In genomic region chr21:36045993-36046392, GRCh38 we compare ENCODE assay signal across 18 cellular contexts. TPM values are rescaled to one million over a fixed set of nuclear protein-coding genes. Genes with fewer than 3 reads are reported as not detected.
A peak's percentile ranks its signal among the peaks of the same experiment; 100 is the strongest.
DNase-seq lines count a peak whose midpoint lies in the region; ATAC-seq and TF ChIP-seq lines count a peak whose summit lies in the region.
"Had no signal": no experiment of that assay in that cellular context is flagged by ENCODE, and none has a peak within 500 bp of the region (broad histone marks: within the 10 kb centered on the region; RNA-seq: fewer than 3 reads in every experiment).

No MANE protein-coding gene starts in this region.

- CTCF ChIA-PET in IMR-90 (lab: Yijun Ruan, JAX) = no interaction called here

- H2BK120ac ChIP-seq in IMR-90 (ENCODE audit: low read depth, low read length) = no peak overlapping the region

- WGBS in IMR-90 (ENCODE audit: extremely low coverage in 2 of 2, insufficient read length in 1 of 2), 2 experiments = 100% methylated on average over 1 of the region's 1 CpG; no CpG with 5 or more reads in 1 of the 2 experiments

- in situ Hi-C loops in IMR-90 (cut with MboI; ENCODE audit: low sequenced_read_pairs) = no loop called here

- H3K36me3 Mint-ChIP-seq in CD14-positive monocyte = peaks cover 78 to 89% of the 10 kb centered on the region in 2 donors
- peaks cover 48% of the 10 kb centered on the region for H3K36me3 Mint-ChIP-seq in activated T-cell treated with anti-CD3 and anti-CD28 coated beads, Interleukin-2, amount 50 U/mL, for 4 hours (ENCODE audit: insufficient read depth)

- H3K27me3 ChIP-seq in IMR-90 (ENCODE audit: control insufficient read depth, insufficient read depth, low read length) (no peaks in the 10 kb centered on the region), left lung (no peaks in the 10 kb centered on the region)
- H3K27me3 ChIP-seq: BLaER1 treated with 17β-estradiol and CSF1 and Interleukin-3, amounts not matched to agents 10 nM and 100 nM had no signal

- TF ChIP-seq CTCF in IMR-90 (conservative IDR thresholded peaks at IDR 0.05; ENCODE audit: low read depth, low read length) (no peak), VCaP (conservative IDR thresholded peaks at IDR 0.05) (no peak), left lung (IDR thresholded peaks at IDR 0.05) (no peak), CD14-positive monocyte (IDR thresholded peaks at IDR 0.05) (no peak)

- no peak overlapping the region for H2AK5ac ChIP-seq in IMR-90 (ENCODE audit: low read depth, low read length)

- no peak for TF ChIP-seq RAD21 in IMR-90 (IDR thresholded peaks at IDR 0.05; ENCODE audit: low read length)

- peaks cover 0 to 2% (median 0%) of the 10 kb centered on the region in 7 donors for H3K9me3 Mint-ChIP-seq in CD14-positive monocyte
- no peaks in the 10 kb centered on the region for H3K9me3 Mint-ChIP-seq in activated T-cell treated with anti-CD3 and anti-CD28 coated beads, Interleukin-2, amount 50 U/mL, for 4 hours
- H3K9me3 Mint-ChIP-seq: CD4-positive, CD25-positive, alpha-beta regulatory T cell; CD8-positive, alpha-beta T cell; HFFc6 had no signal

- H3K36me3 ChIP-seq in IMR-90 (ENCODE audit: control insufficient read depth, insufficient read depth, low read length) = peaks cover 51% of the 10 kb centered on the region
- H3K36me3 ChIP-seq in left lung = peaks cover 0 to 93% of the 10 kb centered on the region in 2 donors

- H4K20me1 ChIP-seq in IMR-90 (ENCODE audit: insufficient read depth, low read length) = no peaks in the 10 kb centered on the region

- no TSS peak for BruUV-seq in IMR-90 (replicated peaks; lab: Mats Ljungman, UMichigan)

- H3K4me2 ChIP-seq in IMR-90 (ENCODE audit: low read depth, low read length) = no peak overlapping the region

- TF ChIP-seq POLR2A in IMR-90 (IDR thresholded peaks at IDR 0.05; ENCODE audit: low read depth, low read length) = no peak

- H4K5ac ChIP-seq in IMR-90 (ENCODE audit: low read depth, low read length) = no peak overlapping the region

- H2BK5ac ChIP-seq in IMR-90 (ENCODE audit: low read depth, low read length, poor library complexity, severe bottlenecking) = no peak overlapping the region

- H3K4me3 ChIP-seq in IMR-90 (ENCODE audit: insufficient read depth, low read depth, low read length) = no peak overlapping the region
- H3K4me3 ChIP-seq in left lung = no peak overlapping the region
- H3K4me3 ChIP-seq: BLaER1 treated with 17β-estradiol and CSF1 and Interleukin-3, amounts not matched to agents 10 nM and 100 nM; HAP-1 had no signal

- H2AK9ac ChIP-seq in IMR-90 (replicated peaks; ENCODE audit: low read depth, low read length, poor library complexity) = no peak overlapping the region

- no peak overlapping the region for H4K8ac ChIP-seq in IMR-90 (ENCODE audit: low read depth in 2 of 2, low read length in 2 of 2)

- no peak overlapping the region for H3K23ac ChIP-seq in IMR-90 (ENCODE audit: low read depth, low read length)

- peak; percentile 11 for DNase-seq in IMR-90
- peak; percentile 53 for DNase-seq in dermis blood vessel endothelial cell
- no peak for DNase-seq in left lung
- DNase-seq in CD14-positive monocyte (ENCODE audit: low spot score) = no peak
- no peak for DNase-seq in activated T-cell treated with anti-CD3 and anti-CD28 coated beads, Interleukin-2, amount 50 U/mL, for 4 hours
- DNase-seq in CD1c-positive myeloid dendritic cell (ENCODE audit: extremely low spot score) = no peak
- DNase-seq: Caco-2; CD4-positive, CD25-positive, alpha-beta regulatory T cell; CD8-positive, alpha-beta T cell; DMS153; DND-41; GOT3; HFFc6 had no signal

- dilution Hi-C loops in IMR-90 (cut with HindIII; ENCODE audit: low sequenced_read_pairs, unreplicated experiment) = no loop called here

- POLR2A ChIA-PET in IMR-90 (lab: Charles Lee; ENCODE audit: unreplicated experiment) = no interaction called here

- H4K91ac ChIP-seq in IMR-90 (ENCODE audit: insufficient read depth, low read depth, low read length) = no peak overlapping the region

- no peak overlapping the region for H3K18ac ChIP-seq in IMR-90 (ENCODE audit: low read depth, low read length)

- H2BK20ac ChIP-seq in IMR-90 (ENCODE audit: low read depth, low read length) = no peak overlapping the region

- no peaks in the 10 kb centered on the region for H3K9me3 ChIP-seq in IMR-90 (ENCODE audit: control insufficient read depth, insufficient read depth, low read length)
- no peaks in the 10 kb centered on the region for H3K9me3 ChIP-seq in left lung
- H3K9me3 ChIP-seq: BLaER1 treated with 17β-estradiol and CSF1 and Interleukin-3, amounts not matched to agents 10 nM and 100 nM; Caco-2; HAP-1 had no signal

- H3K56ac ChIP-seq in IMR-90 (ENCODE audit: extremely low read depth, insufficient read depth, low read length) = no peak overlapping the region

- H3K27ac Mint-ChIP-seq in CD14-positive monocyte = peak overlapping the region in 1 of 7 donors; percentile 27
- H3K27ac Mint-ChIP-seq: B cell; CD8-positive, alpha-beta T cell; HFFc6 had no signal

- no peaks in the 10 kb centered on the region for H3K4me1 ChIP-seq in IMR-90 (ENCODE audit: control insufficient read depth, insufficient read depth, low read length)
- peaks cover 0 to 8% of the 10 kb centered on the region in 2 donors for H3K4me1 ChIP-seq in left lung
- H3K4me1 ChIP-seq: Caco-2, HAP-1 had no signal

- H3K4ac ChIP-seq in IMR-90 (ENCODE audit: low read depth, low read length) = no peak overlapping the region

- no peaks in the 10 kb centered on the region for H3K27me3 Mint-ChIP-seq in CD14-positive monocyte (ENCODE audit: low read depth in 3 of 3)
- no peaks in the 10 kb centered on the region for H3K27me3 Mint-ChIP-seq in activated T-cell treated with anti-CD3 and anti-CD28 coated beads, Interleukin-2, amount 50 U/mL, for 4 hours (ENCODE audit: low read depth)
- H3K27me3 Mint-ChIP-seq: B cell; CD4-positive, CD25-positive, alpha-beta regulatory T cell had no signal

- H3K9ac ChIP-seq in IMR-90 (ENCODE audit: low read depth, low read length) = no peak overlapping the region
- H3K9ac ChIP-seq: BLaER1 treated with 17β-estradiol and CSF1 and Interleukin-3, amounts not matched to agents 10 nM and 100 nM had no signal

- no peak overlapping the region for H2AFZ ChIP-seq in IMR-90 (replicated peaks; ENCODE audit: low read length, poor library complexity)

- no peak for ATAC-seq in IMR-90 (ENCODE audit: low read depth)
- peak; percentile 72 for ATAC-seq in left lung
- no peak for ATAC-seq in activated T-cell treated with anti-CD3 and anti-CD28 coated beads, Interleukin-2, amount 50 U/mL, for 4 hours
- ATAC-seq in HG03342 (IDR thresholded peaks at IDR 0.05; ENCODE audit: unreplicated experiment) = no peak
- ATAC-seq: CD8-positive, alpha-beta T cell had no signal

- H3K27ac ChIP-seq in IMR-90 (ENCODE audit: insufficient read depth, low read length) (no peak overlapping the region), VCaP (peak overlapping the region; percentile 93), left lung (no peak overlapping the region)
- H3K27ac ChIP-seq: BLaER1 treated with 17β-estradiol and CSF1 and Interleukin-3, amounts not matched to agents 10 nM and 100 nM had no signal

- H3K4me1 Mint-ChIP-seq in CD14-positive monocyte = no peaks in the 10 kb centered on the region
- H3K4me1 Mint-ChIP-seq in activated T-cell treated with anti-CD3 and anti-CD28 coated beads, Interleukin-2, amount 50 U/mL, for 4 hours (ENCODE audit: low read depth) = no peaks in the 10 kb centered on the region
- H3K4me1 Mint-ChIP-seq: B cell had no signal

- no peak overlapping the region for H3K14ac ChIP-seq in IMR-90 (replicated peaks; ENCODE audit: low read depth, low read length)

- H2BK15ac ChIP-seq in IMR-90 (ENCODE audit: low read depth, low read length) = no peak overlapping the region

- peaks cover 11% of the 10 kb centered on the region; the same call in 1 of the 2 replicates for H3K9me1 ChIP-seq in IMR-90 (ENCODE audit: insufficient read depth, low read length)

- no peak overlapping the region for H3K4me3 Mint-ChIP-seq in CD14-positive monocyte
- no peak overlapping the region for H3K4me3 Mint-ChIP-seq in activated T-cell treated with anti-CD3 and anti-CD28 coated beads, Interleukin-2, amount 50 U/mL, for 4 hours
- H3K4me3 Mint-ChIP-seq: B cell; CD4-positive, CD25-positive, alpha-beta regulatory T cell; CD8-positive, alpha-beta T cell; HFFc6 had no signal

- H3K79me1 ChIP-seq in IMR-90 (ENCODE audit: low read depth in 1 of 2, low read length in 2 of 2) = peaks cover 6 to 18% of the 10 kb centered on the region in 2 experiments; a peak in 2 of 4 replicates

- intact Hi-C loops in IMR-90 (cut with micrococcal nuclease) (no loop called here), left lung (cut with DNase I) (no loop called here), CD14-positive monocyte (cut with micrococcal nuclease) (no loop called here)

TF ChIP-seq in IMR-90, 13 proteins besides CTCF, POLR2A, EP300 and RAD21 (continues in another document):
- no peak for TF ChIP-seq RFX5 (IDR thresholded peaks at IDR 0.05; ENCODE audit: low read depth, low read length)
- no peak for TF ChIP-seq MAZ (IDR thresholded peaks at IDR 0.05; ENCODE audit: borderline replicate concordance, low read depth, low read length)
- TF ChIP-seq CEBPB (IDR thresholded peaks at IDR 0.05; ENCODE audit: low read depth, low read length) = no peak
- TF ChIP-seq USF2 (IDR thresholded peaks at IDR 0.05; ENCODE audit: low read depth, low read length) = no peak
- TF ChIP-seq FOS (IDR thresholded peaks at IDR 0.05; ENCODE audit: low read depth, low read length) = no peak

RNA-seq across cellular contexts. Expression of gene SETD4, which starts 14.3 kb away (rescaled TPM):
- total RNA-seq in IMR-90 (2012; rRNA removed) = 7.5 and 9.5 TPM in 2 replicates
- 7.7 and 11.4 TPM in 2 replicates for polyA plus RNA-seq in IMR-90 (2012; rRNA removed)
- 2.6 and 3.6 TPM in 2 replicates for polyA plus RNA-seq in IMR-90 (2012; cell fraction: cytosol; rRNA removed)
- 18.4 and 35.9 TPM in 2 replicates for polyA plus RNA-seq in IMR-90 (2012; cell fraction: nucleus; rRNA removed; ENCODE audit: low replicate concordance)
- 9.9 and 16.8 TPM in 2 replicates for total RNA-seq in dermis blood vessel endothelial cell
- 10 to 100 TPM; 16.6 to 21.3 TPM for total RNA-seq in left lung
- 1 to 10 TPM; 4.1 to 4.3 TPM for polyA plus RNA-seq in CD14-positive monocyte
- total RNA-seq in activated T-cell treated with anti-CD3 and anti-CD28 coated beads, Interleukin-2, amount 50 U/mL, for 4 hours = 10 to 100 TPM; 15.9 to 18.8 (median 17.2) TPM

RNA-seq across cellular contexts. Expression of gene CBR1, which starts 23.8 kb away (rescaled TPM):
- total RNA-seq in IMR-90 (2012; rRNA removed) (110 and 222 TPM in 2 replicates), dermis blood vessel endothelial cell (37.3 and 84.5 TPM in 2 replicates), left lung (10 to 100 TPM; 64.1 to 83.4 TPM)
- polyA plus RNA-seq in IMR-90 (2012; rRNA removed) (122 and 166 TPM in 2 replicates), CD14-positive monocyte (100 to 1,000 TPM; 100 to 114 TPM)
- 441 and 499 TPM in 2 replicates for polyA plus RNA-seq in IMR-90 (2012; cell fraction: cytosol; rRNA removed)
- 56.3 and 235 TPM in 2 replicates for polyA plus RNA-seq in IMR-90 (2012; cell fraction: nucleus; rRNA removed; ENCODE audit: low replicate concordance)
- total RNA-seq in activated T-cell treated with anti-CD3 and anti-CD28 coated beads, Interleukin-2, amount 50 U/mL, for 4 hours = 10 to 100 TPM; 45.5 to 57.0 (median 56.8) TPM

Comparison
In these comparisons a context has a peak if more than half of its experiments do, and no peak if none do; other contexts are left out.
1. DNase-seq: peak in IMR-90 (single experiment) and dermis blood vessel endothelial cell (single experiment); none in left lung (0 of 2), CD14-positive monocyte (single experiment), activated T-cell treated with anti-CD3 and anti-CD28 coated beads, Interleukin-2, amount 50 U/mL, for 4 hours (single experiment) and CD1c-positive myeloid dendritic cell (single experiment).